28 cellular contexts compared by ENCODE assay signal in the genomic region with DNA sequence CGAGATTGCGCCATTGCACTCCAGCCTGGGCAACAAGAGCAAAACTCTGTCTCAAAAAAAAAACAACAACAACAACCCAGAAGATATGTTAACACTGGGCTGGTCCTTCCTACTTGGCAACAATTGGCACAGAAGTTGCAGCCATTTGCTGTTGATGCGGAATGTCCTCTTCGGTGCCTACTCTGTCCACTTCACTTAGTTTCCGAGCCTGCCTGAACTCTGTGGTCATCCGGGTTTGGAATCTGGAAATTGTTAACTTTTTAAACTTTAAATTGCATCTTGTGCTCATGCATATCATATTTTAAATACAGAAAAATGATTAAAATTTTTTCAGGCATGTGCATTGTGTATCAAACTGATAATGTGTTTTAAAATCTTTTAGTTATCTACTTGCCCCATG.
"Had no signal": no experiment of that assay in that cellular context is flagged by ENCODE, and none has a peak within 500 bp of the region (broad histone marks: within the 10 kb centered on the region; RNA-seq: fewer than 3 reads in every experiment).

No MANE protein-coding gene starts in this region.

- ATAC-seq: left colon; left lung; mucosa of descending colon; naive thymus-derived CD4-positive, alpha-beta T cell; psoas muscle; sciatic nerve; stimulated activated effector memory CD8-positive, alpha-beta T cell treated with anti-CD3 and anti-CD28 coated beads, Interleukin-12 subunit alpha, Interleukin-12 subunit beta, amount 100 ng/mL, for 72 hours had no signal

- H3K9ac ChIP-seq: parathyroid adenoma had no signal

- H3K4me3 Mint-ChIP-seq: immature natural killer cell; naive thymus-derived CD4-positive, alpha-beta T cell; nephron; neural crest cell; stimulated activated effector memory CD8-positive, alpha-beta T cell treated with anti-CD3 and anti-CD28 coated beads, Interleukin-12 subunit alpha, Interleukin-12 subunit beta, amount 100 ng/mL, for 72 hours; stimulated activated naive CD8-positive, alpha-beta T cell treated with anti-CD3 and anti-CD28 coated beads, Interleukin-15, Interleukin-2, amounts not matched to agents 100 ng/mL and 50 ng/mL, for 24 hours had no signal

- H3K9me3 ChIP-seq: left lung, mucosa of descending colon, psoas muscle, spleen, tibial nerve, upper lobe of left lung, vagina had no signal

- H3K27me3 ChIP-seq: left lung, spleen, tibial nerve, upper lobe of left lung, vagina had no signal

- H3K27ac Mint-ChIP-seq: naive thymus-derived CD4-positive, alpha-beta T cell; stimulated activated effector memory CD8-positive, alpha-beta T cell treated with anti-CD3 and anti-CD28 coated beads, Interleukin-12 subunit alpha, Interleukin-12 subunit beta, amount 100 ng/mL, for 72 hours; stimulated activated naive CD8-positive, alpha-beta T cell treated with anti-CD3 and anti-CD28 coated beads, Interleukin-15, Interleukin-2, amounts not matched to agents 100 ng/mL and 50 ng/mL, for 24 hours had no signal

- H3K27me3 Mint-ChIP-seq: naive thymus-derived CD4-positive, alpha-beta T cell; stimulated activated naive CD8-positive, alpha-beta T cell treated with anti-CD3 and anti-CD28 coated beads, Interleukin-15, Interleukin-2, amounts not matched to agents 100 ng/mL and 50 ng/mL, for 24 hours had no signal

- DNase-seq: head of caudate nucleus; hypothalamus; immature natural killer cell; kidney; left colon; left lung; mesendoderm; midbrain; mucosa of descending colon; naive thymus-derived CD4-positive, alpha-beta T cell; nucleus accumbens; psoas muscle; spleen; stimulated activated CD4-positive, alpha-beta T cell treated with anti-CD3 and anti-CD28 coated beads, Interleukin-4, amount 100 ng/mL, for 24 hours; stimulated activated naive CD4-positive, alpha-beta T cell; substantia nigra; upper lobe of left lung had no signal

- FAIRE-seq: islet of Langerhans, kidney had no signal

- H3K4me3 ChIP-seq: left lung, lung, mucosa of descending colon, psoas muscle, skin epidermis, spleen, tibial nerve, upper lobe of left lung, vagina had no signal

- H2AFZ ChIP-seq: parathyroid adenoma had no signal

- H3K27ac ChIP-seq: left lung, parathyroid adenoma, psoas muscle, skin epidermis, spleen, tibial nerve, upper lobe of left lung, vagina had no signal

- H3K9me3 Mint-ChIP-seq: immature natural killer cell; naive thymus-derived CD4-positive, alpha-beta T cell; nephron; neural crest cell; stimulated activated effector memory CD8-positive, alpha-beta T cell treated with anti-CD3 and anti-CD28 coated beads, Interleukin-12 subunit alpha, Interleukin-12 subunit beta, amount 100 ng/mL, for 72 hours; stimulated activated naive CD8-positive, alpha-beta T cell treated with anti-CD3 and anti-CD28 coated beads, Interleukin-15, Interleukin-2, amounts not matched to agents 100 ng/mL and 50 ng/mL, for 24 hours had no signal
